ENCODE assay signal across 10 cellular contexts in genomic region chr11:78884761-78885160, GRCh38.
"Had no signal": no experiment of that assay in that cellular context is flagged by ENCODE, and none has a peak within 500 bp of the region (broad histone marks: within the 10 kb centered on the region; RNA-seq: fewer than 3 reads in every experiment).

No MANE protein-coding gene starts in this region.

- FAIRE-seq: H1, H54 had no signal

- H3K4me3 Mint-ChIP-seq: H9, HFFc6 had no signal

- H3K27ac ChIP-seq: GM23248 had no signal

- DNase-seq: GM23248, GOT3, H7, H9, HCEC 1CT, HFFc6 had no signal

- H3K36me3 ChIP-seq: HAP-1 had no signal

- H2AFZ ChIP-seq: GM23248 had no signal

- H3K27ac Mint-ChIP-seq: HFFc6 had no signal

- H3K4me3 ChIP-seq: GM23248, HAP-1 had no signal

- H3K9ac ChIP-seq: GM23248 had no signal

- ATAC-seq: HCT116 had no signal

- H3K4me1 ChIP-seq: HAP-1 had no signal
